ENCODE assay signal across 8 cellular contexts in the genomic region with DNA sequence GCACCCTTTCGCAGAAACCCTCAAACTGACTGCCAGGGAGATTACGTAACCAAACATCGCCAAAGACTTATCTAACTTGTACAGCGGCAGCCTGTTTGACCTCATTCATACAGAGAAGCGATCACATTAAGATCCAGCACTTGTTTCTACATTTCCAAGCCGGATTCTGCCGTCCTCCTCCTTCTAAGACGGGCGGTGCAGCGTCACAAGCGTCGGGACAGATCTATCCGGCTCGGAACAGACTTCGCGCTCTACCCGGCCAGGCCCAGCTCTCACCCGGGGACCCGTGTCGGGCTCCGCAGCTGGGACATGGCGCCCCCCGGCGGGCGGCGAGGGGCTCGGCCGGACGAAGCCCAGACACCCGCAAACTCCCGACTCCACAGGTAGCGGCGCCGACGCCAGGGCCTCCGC. TPM values are rescaled to one million over a fixed set of nuclear protein-coding genes. Genes with fewer than 3 reads are reported as not detected.
DNase-seq lines count a peak whose midpoint lies in the region; ATAC-seq and TF ChIP-seq lines count a peak whose summit lies in the region.

No MANE protein-coding gene starts in this region.

- H3K4me1 ChIP-seq in stomach: peaks cover 11 to 52% (median 33%) of the 10 kb centered on the region in 4 donors

- peak overlapping the region; percentile 100 for H3K27ac Mint-ChIP-seq in neural crest cell (ENCODE audit: unreplicated experiment)

- TF ChIP-seq EP300 in Ishikawa (IDR thresholded peaks at IDR 0.05; ENCODE audit: borderline replicate concordance) (no peak), stomach (IDR thresholded peaks at IDR 0.05) (no peak)

- H3K27ac ChIP-seq in RWPE1: peak overlapping the region; percentile 97
- peak overlapping the region; percentile 93 to 99 (median 95) for H3K27ac ChIP-seq in stomach

- H3K36me3 Mint-ChIP-seq in neural crest cell (ENCODE audit: low read depth): peaks cover 1% of the 10 kb centered on the region

- CTCF ChIA-PET in RWPE1 (lab: Yijun Ruan, JAX): interaction anchor here (0.6 to 2.2 kb wide), 7 partner anchors 21 to 314 kb away, joined by 3 to 8 read pairs (median 3); no protein-coding TSS in a partner anchor

- 0% methylated on average over 7 to 36 of the region's 36 CpGs for WGBS in stomach, 5 donors

- H3K4me1 Mint-ChIP-seq in neural crest cell: peaks cover 40% of the 10 kb centered on the region

- H3K27me3 ChIP-seq in stomach: no peaks in the 10 kb centered on the region

- peaks cover 0 to 3% (median 1%) of the 10 kb centered on the region in 4 donors for H3K36me3 ChIP-seq in stomach

- POLR2A ChIA-PET in RWPE1 (lab: Yijun Ruan, JAX; ENCODE audit: low non-redundant PET): interaction anchor here (0.7 to 1.4 kb wide), 2 partner anchors 49 to 265 kb away, joined by 3 read pairs; partner anchors contain the start of gene TMED4

- no peak for TF ChIP-seq POLR2A in stomach (IDR thresholded peaks at IDR 0.05)

- H3K4me3 ChIP-seq in foreskin fibroblast (ENCODE audit: low read depth in 1 of 2, low read length in 2 of 2) (peak overlapping the region; percentile 66 to 86), stomach (peak overlapping the region; percentile 54 to 84 (median 67))

- peak; percentile 55; the same call in 1 of the 2 replicates for TF ChIP-seq RAD21 in Ishikawa (IDR thresholded peaks at IDR 0.05; ENCODE audit: low read depth)

- DNase-seq in DMS79 treated with DMSO at 0.1 percent for 48 hours (lab: John Stamatoyannopoulos, UW): peak; percentile 92
- DNase-seq in RWPE1 (ENCODE audit: low spot score): peak; percentile 93
- peak; percentile 82 for DNase-seq in activated gamma-delta T cell (lab: John Stamatoyannopoulos, UW)
- peak; percentile 82 to 95 for DNase-seq in foreskin fibroblast
- DNase-seq in neural crest cell (ENCODE audit: low read depth, low spot score): peak; percentile 80
- peak; percentile 87 for DNase-seq in stomach

- no peaks in the 10 kb centered on the region for H3K9me3 Mint-ChIP-seq in neural crest cell

- intact Hi-C loops in stomach (cut with DNase I; ENCODE audit: low total_unique reads): no loop called here

- H3K9me3 ChIP-seq in stomach: no peaks in the 10 kb centered on the region

- peak; percentile 96 for TF ChIP-seq CTCF in RWPE1 (conservative IDR thresholded peaks at IDR 0.05; ENCODE audit: low read depth)
- TF ChIP-seq CTCF in foreskin fibroblast (IDR thresholded peaks at IDR 0.05; ENCODE audit: low read depth, low read length): peak; percentile 87
- TF ChIP-seq CTCF in neural crest cell (conservative IDR thresholded peaks at IDR 0.05): peak; percentile 95
- TF ChIP-seq CTCF in stomach (IDR thresholded peaks at IDR 0.05): peak in 5 of 7 experiments; percentile 67 to 89 (median 79)

- peak overlapping the region; percentile 98 for H3K4me3 Mint-ChIP-seq in neural crest cell

- H3K27me3 Mint-ChIP-seq in neural crest cell (ENCODE audit: low read depth): peaks cover 2% of the 10 kb centered on the region

- peak; percentile 69 for ATAC-seq in GM21723 (IDR thresholded peaks at IDR 0.05; ENCODE audit: unreplicated experiment)

TF ChIP-seq in Ishikawa, 13 proteins besides CTCF, POLR2A, EP300 and RAD21:
- TF ChIP-seq TCF12 (IDR thresholded peaks at IDR 0.05; ENCODE audit: low read depth) (peak; percentile 55), ZBTB7A (IDR thresholded peaks at IDR 0.05; ENCODE audit: low read depth) (peak; percentile 69), FOXM1 (IDR thresholded peaks at IDR 0.05; ENCODE audit: borderline replicate concordance, low read depth) (no peak), CREB1 (IDR thresholded peaks at IDR 0.05; ENCODE audit: low read depth) (no peak), CEBPB (IDR thresholded peaks at IDR 0.05) (peak; percentile 83), YY1 (IDR thresholded peaks at IDR 0.05; ENCODE audit: low read depth) (0 out of 2 replicates have a peak, but pooled peaks have one; percentile 12), USF1 (IDR thresholded peaks at IDR 0.05) (no peak), EGR1 (IDR thresholded peaks at IDR 0.05) (no peak), TEAD4 (IDR thresholded peaks at IDR 0.05) (no peak), MAX (IDR thresholded peaks at IDR 0.05) (no peak; the same call in 1 of the 2 replicates), TAF1 (IDR thresholded peaks at IDR 0.05; ENCODE audit: low read depth) (peak; percentile 66; the same call in 1 of the 2 replicates), NFIC (IDR thresholded peaks at IDR 0.05) (no peak)
- TF ChIP-seq, protein P1, sequence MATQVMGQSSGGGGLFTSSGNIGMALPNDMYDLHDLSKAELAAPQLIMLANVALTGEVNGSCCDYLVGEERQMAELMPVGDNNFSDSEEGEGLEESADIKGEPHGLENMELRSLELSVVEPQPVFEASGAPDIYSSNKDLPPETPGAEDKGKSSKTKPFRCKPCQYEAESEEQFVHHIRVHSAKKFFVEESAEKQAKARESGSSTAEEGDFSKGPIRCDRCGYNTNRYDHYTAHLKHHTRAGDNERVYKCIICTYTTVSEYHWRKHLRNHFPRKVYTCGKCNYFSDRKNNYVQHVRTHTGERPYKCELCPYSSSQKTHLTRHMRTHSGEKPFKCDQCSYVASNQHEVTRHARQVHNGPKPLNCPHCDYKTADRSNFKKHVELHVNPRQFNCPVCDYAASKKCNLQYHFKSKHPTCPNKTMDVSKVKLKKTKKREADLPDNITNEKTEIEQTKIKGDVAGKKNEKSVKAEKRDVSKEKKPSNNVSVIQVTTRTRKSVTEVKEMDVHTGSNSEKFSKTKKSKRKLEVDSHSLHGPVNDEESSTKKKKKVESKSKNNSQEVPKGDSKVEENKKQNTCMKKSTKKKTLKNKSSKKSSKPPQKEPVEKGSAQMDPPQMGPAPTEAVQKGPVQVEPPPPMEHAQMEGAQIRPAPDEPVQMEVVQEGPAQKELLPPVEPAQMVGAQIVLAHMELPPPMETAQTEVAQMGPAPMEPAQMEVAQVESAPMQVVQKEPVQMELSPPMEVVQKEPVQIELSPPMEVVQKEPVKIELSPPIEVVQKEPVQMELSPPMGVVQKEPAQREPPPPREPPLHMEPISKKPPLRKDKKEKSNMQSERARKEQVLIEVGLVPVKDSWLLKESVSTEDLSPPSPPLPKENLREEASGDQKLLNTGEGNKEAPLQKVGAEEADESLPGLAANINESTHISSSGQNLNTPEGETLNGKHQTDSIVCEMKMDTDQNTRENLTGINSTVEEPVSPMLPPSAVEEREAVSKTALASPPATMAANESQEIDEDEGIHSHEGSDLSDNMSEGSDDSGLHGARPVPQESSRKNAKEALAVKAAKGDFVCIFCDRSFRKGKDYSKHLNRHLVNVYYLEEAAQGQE (IDR thresholded peaks at IDR 0.05; ENCODE audit: low read depth): no peak

RNA-seq across cellular contexts. Expression of gene H2AZ2, which starts 0.4 kb away (rescaled TPM):
- total RNA-seq in neural crest cell: 351 and 353 TPM in 2 replicates
- total RNA-seq in stomach: 100 to 1,000 TPM in 3 of 5 donors, 10 to 100 TPM in 2; 32.4 to 194 (median 139) TPM
- 100 to 1,000 TPM in 1 of 3 donors, 10 to 100 TPM in 2; 85.7 to 111 (median 98.0) TPM for polyA plus RNA-seq in stomach

RNA-seq across cellular contexts. Expression of gene PURB, which starts 37.8 kb away (rescaled TPM):
- total RNA-seq in neural crest cell: 26.2 and 27.3 TPM in 2 replicates
- total RNA-seq in stomach: 10 to 100 TPM in 4 of 5 donors, 1 to 10 TPM in 1; 8.7 to 58.7 (median 20.4) TPM
- polyA plus RNA-seq in stomach: 1 to 10 TPM; 4.7 to 6.8 (median 5.2) TPM

RNA-seq across cellular contexts. Expression of gene PPIA, which starts 51.0 kb away (rescaled TPM):
- total RNA-seq in neural crest cell (2,244 and 2,316 TPM in 2 replicates), stomach (1,000 to 10,000 TPM in 1 of 5 donors, 100 to 1,000 TPM in 4; 218 to 1,275 (median 564) TPM)
- 1,000 to 10,000 TPM; 2,273 to 3,648 (median 2,820) TPM for polyA plus RNA-seq in stomach

Comparison
In these comparisons a context has a peak if more than half of its experiments do, and no peak if none do; other contexts are left out.
1. Peak in every context shown above with its lines: DNase-seq, ATAC-seq, H3K4me3 ChIP-seq and H3K27ac ChIP-seq.